In genomic region chr7:120792091-120792860, GRCh38 we compare ENCODE assay signal across 8 cellular contexts.
DNase-seq lines count a peak whose midpoint lies in the region; ATAC-seq and TF ChIP-seq lines count a peak whose summit lies in the region.

No MANE protein-coding gene starts in this region.

- no peaks in the 10 kb centered on the region for H3K9me3 ChIP-seq in trophoblast cell (ENCODE audit: insufficient read depth, low read depth, low read length)

- no peak overlapping the region for H4K8ac ChIP-seq in trophoblast cell (ENCODE audit: low read depth, low read length)

- H3K27ac ChIP-seq in HL-60 (replicated peaks) (no peak overlapping the region), trophoblast cell (ENCODE audit: low read depth, low read length) (no peak overlapping the region)

- H3K79me1 ChIP-seq in trophoblast cell (ENCODE audit: low read length) = no peaks in the 10 kb centered on the region

- peak; percentile 95 for ATAC-seq in GM21367 (IDR thresholded peaks at IDR 0.05; ENCODE audit: unreplicated experiment)

- H3K14ac ChIP-seq in trophoblast cell (ENCODE audit: low read length) = no peak overlapping the region

- H3K4ac ChIP-seq in trophoblast cell (ENCODE audit: low read depth, low read length) = no peak overlapping the region

- no peaks in the 10 kb centered on the region for H3K36me3 ChIP-seq in trophoblast cell (ENCODE audit: control insufficient read depth in 1 of 2, insufficient read depth in 2 of 2, low read length in 2 of 2)

- no CpG with 5 or more reads among the region's 13 CpGs for WGBS in trophoblast cell (ENCODE audit: extremely low coverage, insufficient coverage, insufficient read length)

- H2BK120ac ChIP-seq in trophoblast cell (ENCODE audit: insufficient read depth, low read length, poor library complexity) = no peak overlapping the region

- H3K23ac ChIP-seq in trophoblast cell (ENCODE audit: low read length) = no peak overlapping the region

- no peak overlapping the region for H4K12ac ChIP-seq in trophoblast cell (ENCODE audit: low read depth, low read length)

- H3K4me3 ChIP-seq in HL-60 (replicated peaks; ENCODE audit: insufficient read depth, low read length) (no peak overlapping the region), trophoblast cell (ENCODE audit: low read depth, low read length) (no peak overlapping the region)

- H3K4me2 ChIP-seq in trophoblast cell (ENCODE audit: low read length) = no peak overlapping the region

- DNase-seq in DMS53 (lab: John Stamatoyannopoulos, UW) (peak; percentile 91), HL-60 (ENCODE audit: low read depth in 1 of 2, low spot score in 1 of 2) (peak in 1 of 2 experiments; percentile 56), RKO (ENCODE audit: low spot score) (peak; percentile 81), glomerular visceral epithelial cell (ENCODE audit: extremely low spot score) (peak; percentile 59), trophoblast cell (peak; percentile 71 to 85), ureter (ENCODE audit: low spot score) (peak; percentile 66)
- peak; percentile 87 for DNase-seq in activated effector memory CD4-positive, alpha-beta T cell treated with anti-CD3 and anti-CD28 coated beads, Interleukin-2, amount 50 U/mL, for 16 hours

- H4K91ac ChIP-seq in trophoblast cell (ENCODE audit: low read depth, low read length) = no peak overlapping the region

- H3K27me3 ChIP-seq in HL-60 (ENCODE audit: insufficient read depth, poor library complexity, severe bottlenecking) (no peaks in the 10 kb centered on the region), trophoblast cell (ENCODE audit: insufficient read depth, low read length) (no peaks in the 10 kb centered on the region)

- H3K18ac ChIP-seq in trophoblast cell (ENCODE audit: low read length) = no peak overlapping the region

- H3K9ac ChIP-seq in trophoblast cell (ENCODE audit: low read length) = no peak overlapping the region

- no peak overlapping the region for H2BK12ac ChIP-seq in trophoblast cell (ENCODE audit: low read length)

- H3K4me1 ChIP-seq in trophoblast cell (ENCODE audit: control insufficient read depth in 1 of 2, insufficient read depth in 2 of 2, low read length in 2 of 2) = no peaks in the 10 kb centered on the region

- H3K79me2 ChIP-seq in trophoblast cell (ENCODE audit: control insufficient read depth, insufficient read depth, low read length, poor library complexity) = no peaks in the 10 kb centered on the region

- no peak overlapping the region for H2BK5ac ChIP-seq in trophoblast cell (ENCODE audit: low read depth, low read length, poor library complexity)

- peak; percentile 84 for TF ChIP-seq CTCF in HL-60 (IDR thresholded peaks at IDR 0.05; ENCODE audit: insufficient read depth, low read length)

- H2AFZ ChIP-seq in trophoblast cell (ENCODE audit: insufficient read depth, low read length, poor library complexity) = no peak overlapping the region

- H2AK5ac ChIP-seq in trophoblast cell (ENCODE audit: low read length) = no peak overlapping the region
